Comparison of ENCODE assay signal across 32 cellular contexts in the genomic region with DNA sequence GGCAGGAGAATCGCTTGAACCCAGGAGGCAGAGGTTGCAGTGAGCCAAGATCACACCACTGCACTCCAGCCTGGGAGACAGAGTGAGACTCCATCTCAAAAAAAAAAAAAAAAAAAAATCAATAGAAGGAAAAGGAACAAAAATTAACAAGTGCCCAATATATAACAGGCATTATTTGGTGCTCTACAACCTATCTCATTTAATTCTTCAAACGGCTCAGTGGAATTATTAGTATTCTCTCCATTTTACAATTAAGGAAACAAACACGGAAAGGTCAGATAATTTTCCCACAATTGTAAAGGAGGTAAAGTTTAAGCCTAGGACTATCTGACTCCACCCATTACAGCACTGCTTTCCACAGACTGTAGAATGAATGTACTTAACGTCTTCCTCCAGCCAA. TPM values are rescaled to one million over a fixed set of nuclear protein-coding genes. Genes with fewer than 3 reads are reported as not detected.
"Had no signal": no experiment of that assay in that cellular context is flagged by ENCODE, and none has a peak within 500 bp of the region (broad histone marks: within the 10 kb centered on the region; RNA-seq: fewer than 3 reads in every experiment).

No MANE protein-coding gene starts in this region.

- H3K4me3 ChIP-seq: coronary artery, esophagus squamous epithelium, gastrocnemius medialis, heart right ventricle, left lung, lower lobe of right lung, mucosa of descending colon had no signal

- DNase-seq: effector CD8-positive, alpha-beta T cell; effector memory CD8-positive, alpha-beta T cell; endodermal cell; erythroblast; esophagus squamous epithelium; foreskin fibroblast; foreskin melanocyte; gastrocnemius medialis; glutamatergic neuron; head of caudate nucleus; heart right ventricle; hippocampal formation; left cardiac atrium; left lung; left ventricle myocardium superior; lower lobe of right lung; mesenchymal stem cell; mucosa of descending colon; naive B cell had no signal

- H3K27ac ChIP-seq: coronary artery, epithelial cell of prostate, esophagus squamous epithelium, gastrocnemius medialis, heart right ventricle, left lung, lower lobe of right lung had no signal

- H3K9me3 ChIP-seq: esophagus squamous epithelium, gastrocnemius medialis, heart right ventricle, left lung, lower lobe of right lung, mucosa of descending colon had no signal

- ATAC-seq: effector memory CD8-positive, alpha-beta T cell; esophagus mucosa; gastrocnemius medialis; heart right ventricle; left cardiac atrium; left lung; left ventricle myocardium superior; lower lobe of right lung; mucosa of descending colon had no signal

- H3K27me3 Mint-ChIP-seq: effector memory CD8-positive, alpha-beta T cell; naive B cell had no signal

- H3K4me1 ChIP-seq: esophagus squamous epithelium, left lung, lower lobe of right lung had no signal

- H3K4me1 Mint-ChIP-seq: endodermal cell, mesothelial cell of epicardium had no signal

- FAIRE-seq: colon, endometrium, islet of Langerhans, keratinocyte had no signal

- H3K27ac Mint-ChIP-seq: effector memory CD8-positive, alpha-beta T cell; endodermal cell; mesothelial cell of epicardium; naive B cell had no signal

- H3K4me3 Mint-ChIP-seq: effector memory CD8-positive, alpha-beta T cell; endodermal cell; mesothelial cell of epicardium; naive B cell had no signal

- H3K27me3 ChIP-seq: esophagus squamous epithelium, gastrocnemius medialis, heart right ventricle, left lung had no signal

RNA-seq across cellular contexts. Expression of gene PRDM13, which starts 57.9 kb away (rescaled TPM):
- total RNA-seq: dermis microvascular lymphatic vessel endothelial cell, esophagus mucosa, gastrocnemius medialis, glomerular endothelial cell, heart right ventricle, left cardiac atrium, left lung, left ventricle myocardium superior, lower lobe of right lung, lung microvascular endothelial cell, mesenteric fat pad, mesothelial cell of epicardium, mucosa of descending colon, myocyte had no signal
- polyA plus RNA-seq: heart right ventricle, keratinocyte had no signal
